ENCODE assay signal across 30 cellular contexts in the genomic region with DNA sequence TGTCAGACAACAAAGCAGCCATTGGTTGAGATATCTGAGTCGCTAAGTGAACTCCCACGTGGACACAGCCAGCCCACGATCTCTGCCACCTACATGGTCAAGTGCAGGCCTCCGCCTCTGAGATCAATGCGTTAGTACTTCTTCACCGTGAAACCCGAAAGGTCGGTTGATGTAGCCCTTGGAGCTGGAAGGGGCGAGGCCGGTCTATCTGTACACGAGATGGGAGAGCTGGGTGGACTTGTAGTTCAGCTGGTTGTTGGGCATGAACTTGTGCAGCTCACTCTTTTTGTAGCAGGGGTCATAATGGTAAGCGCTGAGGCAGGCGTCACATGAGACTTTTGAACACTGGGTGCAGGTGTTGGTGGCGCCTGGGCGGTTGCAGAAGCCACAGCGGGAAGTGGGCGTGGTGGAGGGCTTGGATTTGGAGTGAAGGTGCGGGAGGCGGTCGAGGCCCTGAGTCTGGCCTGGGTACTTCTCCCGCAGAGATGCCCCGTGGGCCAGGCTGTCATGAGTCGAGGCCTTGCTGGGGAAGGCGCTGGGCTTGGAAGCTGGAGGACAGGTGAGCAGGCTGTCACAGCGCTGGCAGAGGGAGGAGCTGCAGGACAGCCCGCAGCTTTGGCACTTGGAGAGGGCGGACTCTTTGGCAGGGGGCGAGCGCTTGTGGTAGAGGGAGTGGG. TPM values are rescaled to one million over a fixed set of nuclear protein-coding genes. Genes with fewer than 3 reads are reported as not detected.
DNase-seq lines count a peak whose midpoint lies in the region; ATAC-seq and TF ChIP-seq lines count a peak whose summit lies in the region.
"Had no signal": no experiment of that assay in that cellular context is flagged by ENCODE, and none has a peak within 500 bp of the region (broad histone marks: within the 10 kb centered on the region; RNA-seq: fewer than 3 reads in every experiment).

No MANE protein-coding gene starts in this region.

- in situ Hi-C loops in GM13976 (cut with MboI; ENCODE audit: low sequenced_read_pairs, unreplicated experiment) = no loop called here

- no peaks in the 10 kb centered on the region for H3K27me3 ChIP-seq in heart left ventricle
- H3K27me3 ChIP-seq: BLaER1, MG63, neutrophil, right lobe of liver, tibial nerve had no signal

- H3K27ac ChIP-seq in heart left ventricle (peak overlapping the region in 7 of 12 donors; percentile 17 to 85 (median 61)), HEK293 (ENCODE audit: extremely low read depth, low read depth, low read length) (no peak overlapping the region)
- H3K27ac ChIP-seq: BLaER1, neutrophil, right lobe of liver, SK-N-MC, tibial nerve had no signal

- H3K4me3 Mint-ChIP-seq in stimulated activated effector memory CD8-positive, alpha-beta T cell treated with anti-CD3 and anti-CD28 coated beads, Interleukin-12 subunit alpha, Interleukin-12 subunit beta, amount 100 ng/mL, for 72 hours = no peak overlapping the region
- no peak overlapping the region for H3K4me3 Mint-ChIP-seq in stimulated activated memory B cell treated with anti-CD40 and anti-IgM and Interleukin-4, amounts not matched to agents 10 μg/mL and 1 μg/mL and 100 μg/mL, for 72 hours
- H3K4me3 Mint-ChIP-seq: activated naive CD8-positive, alpha-beta T cell; activated T-helper 17 cell treated with anti-CD3 and anti-CD28 coated beads, Interleukin-2, amount 50 U/mL, for 72 hours; T-helper 1 cell treated with Interleukin-12 subunit alpha and Interleukin-12 subunit beta and Interleukin-4 antibody, amounts not matched to agents 30 μg/mL and 1 μg/mL, for 36 hours had no signal

- TF ChIP-seq CTCF in heart left ventricle (IDR thresholded peaks at IDR 0.05) (no peak), HEK293 (tag by site-specific recombination; IDR thresholded peaks at IDR 0.05) (no peak), GM13976 (IDR thresholded peaks at IDR 0.05; ENCODE audit: borderline replicate concordance, control extremely low read depth, extremely low read depth, insufficient read depth, missing control alignments) (no peak)

- H3K36me3 Mint-ChIP-seq in stimulated activated effector memory CD8-positive, alpha-beta T cell treated with anti-CD3 and anti-CD28 coated beads, Interleukin-12 subunit alpha, Interleukin-12 subunit beta, amount 100 ng/mL, for 72 hours = peaks cover 68% of the 10 kb centered on the region
- H3K36me3 Mint-ChIP-seq in stimulated activated memory B cell treated with anti-CD40 and anti-IgM and Interleukin-4, amounts not matched to agents 10 μg/mL and 1 μg/mL and 100 μg/mL, for 72 hours = peaks cover 59% of the 10 kb centered on the region

- peaks cover 0 to 46% (median 18%) of the 10 kb centered on the region in 12 donors for H3K4me1 ChIP-seq in heart left ventricle
- H3K4me1 ChIP-seq in HEK293 (ENCODE audit: control insufficient read depth, insufficient read depth, low read length) = no peaks in the 10 kb centered on the region
- H3K4me1 ChIP-seq: BLaER1 had no signal

- H3K4me1 Mint-ChIP-seq in stimulated activated effector memory CD8-positive, alpha-beta T cell treated with anti-CD3 and anti-CD28 coated beads, Interleukin-12 subunit alpha, Interleukin-12 subunit beta, amount 100 ng/mL, for 72 hours = peaks cover 27% of the 10 kb centered on the region
- peaks cover 5% of the 10 kb centered on the region for H3K4me1 Mint-ChIP-seq in stimulated activated memory B cell treated with anti-CD40 and anti-IgM and Interleukin-4, amounts not matched to agents 10 μg/mL and 1 μg/mL and 100 μg/mL, for 72 hours

- H3K27me3 Mint-ChIP-seq in stimulated activated memory B cell treated with anti-CD40 and anti-IgM and Interleukin-4, amounts not matched to agents 10 μg/mL and 1 μg/mL and 100 μg/mL, for 72 hours = no peaks in the 10 kb centered on the region
- H3K27me3 Mint-ChIP-seq: activated naive CD8-positive, alpha-beta T cell; activated T-helper 17 cell treated with anti-CD3 and anti-CD28 coated beads, Interleukin-2, amount 50 U/mL, for 72 hours had no signal

- peak overlapping the region; percentile 77 for H3K27ac Mint-ChIP-seq in stimulated activated effector memory CD8-positive, alpha-beta T cell treated with anti-CD3 and anti-CD28 coated beads, Interleukin-12 subunit alpha, Interleukin-12 subunit beta, amount 100 ng/mL, for 72 hours
- no peak overlapping the region for H3K27ac Mint-ChIP-seq in stimulated activated memory B cell treated with anti-CD40 and anti-IgM and Interleukin-4, amounts not matched to agents 10 μg/mL and 1 μg/mL and 100 μg/mL, for 72 hours
- H3K27ac Mint-ChIP-seq: activated naive CD8-positive, alpha-beta T cell; activated T-helper 17 cell treated with anti-CD3 and anti-CD28 coated beads, Interleukin-2, amount 50 U/mL, for 72 hours had no signal

- no peaks in the 10 kb centered on the region for H3K9me3 Mint-ChIP-seq in stimulated activated effector memory CD8-positive, alpha-beta T cell treated with anti-CD3 and anti-CD28 coated beads, Interleukin-12 subunit alpha, Interleukin-12 subunit beta, amount 100 ng/mL, for 72 hours
- H3K9me3 Mint-ChIP-seq in stimulated activated memory B cell treated with anti-CD40 and anti-IgM and Interleukin-4, amounts not matched to agents 10 μg/mL and 1 μg/mL and 100 μg/mL, for 72 hours = no peaks in the 10 kb centered on the region
- H3K9me3 Mint-ChIP-seq: activated T-helper 17 cell treated with anti-CD3 and anti-CD28 coated beads, Interleukin-2, amount 50 U/mL, for 72 hours; immature natural killer cell; T-helper 1 cell treated with Interleukin-12 subunit alpha and Interleukin-12 subunit beta and Interleukin-4 antibody, amounts not matched to agents 30 μg/mL and 1 μg/mL, for 36 hours had no signal

- TF ChIP-seq POLR2A in heart left ventricle (IDR thresholded peaks at IDR 0.05) = no peak

- H3K9me3 ChIP-seq in heart left ventricle (no peaks in the 10 kb centered on the region), HEK293 (ENCODE audit: control insufficient read depth, insufficient read depth, low read depth, low read length) (no peaks in the 10 kb centered on the region)
- H3K9me3 ChIP-seq: BLaER1, MG63, neutrophil, right lobe of liver, tibial nerve had no signal

- DNase-seq in heart left ventricle = no peak
- no peak for DNase-seq in Right ventricle myocardium inferior (ENCODE audit: missing footprints)
- no peak for DNase-seq in stimulated activated effector memory CD8-positive, alpha-beta T cell treated with anti-CD3 and anti-CD28 coated beads, Interleukin-12 subunit alpha, Interleukin-12 subunit beta, amount 100 ng/mL, for 72 hours (ENCODE audit: low spot score in 2 of 2)
- DNase-seq in GM13976 (ENCODE audit: low spot score) = no peak
- DNase-seq: aorta; DND-41; GF-D8; hypothalamus; immature natural killer cell; KBM-7; MG63; NCI-H1105; NCI-H187 treated with DMSO at 0.1 percent for 48 hours; NCI-H524 treated with DMSO at 0.1 percent for 48 hours; OCI-M1; stimulated activated CD4-positive, alpha-beta T cell treated with anti-CD3 and anti-CD28 coated beads, Interleukin-4, amount 100 ng/mL, for 24 hours had no signal

- CTCF ChIA-PET in HEK293 (lab: Yijun Ruan, JAX) = interaction anchor here (0.7 kb wide), 1 partner anchor 16 kb away, joined by 3 read pairs; no protein-coding TSS in a partner anchor

- H3K4me3 ChIP-seq in heart left ventricle = no peak overlapping the region
- no peak overlapping the region for H3K4me3 ChIP-seq in HEK293 (ENCODE audit: low read depth, low read length)
- H3K4me3 ChIP-seq: BLaER1, MG63, right lobe of liver, SK-N-MC, tibial nerve had no signal

- intact Hi-C loops in heart left ventricle (cut with DNase I) = no loop called here
- intact Hi-C loops in Right ventricle myocardium inferior (cut with DNase I) = no loop called here

- H3K36me3 ChIP-seq in heart left ventricle = peaks cover 0 to 75% (median 49%) of the 10 kb centered on the region in 9 donors
- H3K36me3 ChIP-seq in HEK293 (ENCODE audit: control insufficient read depth in 2 of 2, insufficient read depth in 1 of 2, low read length in 2 of 2) = peaks cover 0 to 56% of the 10 kb centered on the region in 2 experiments; a peak in 2 of 3 replicates

- POLR2A ChIA-PET in HEK293 (lab: Yijun Ruan, JAX) = no interaction called here

- 87 to 93% (median 92%) methylated on average over 26 to 29 of the region's 29 CpGs for WGBS in heart left ventricle, 4 donors

- ATAC-seq in heart left ventricle (no peak), Right ventricle myocardium inferior (no peak), esophagus mucosa (peak; percentile 11), SK-N-SH treated with all-trans-retinoic acid at 6 μM for 48 hours (no peak)
- no peak for ATAC-seq in stimulated activated effector memory CD8-positive, alpha-beta T cell treated with anti-CD3 and anti-CD28 coated beads, Interleukin-12 subunit alpha, Interleukin-12 subunit beta, amount 100 ng/mL, for 72 hours
- no peak for ATAC-seq in stimulated activated memory B cell treated with anti-CD40 and anti-IgM and Interleukin-4, amounts not matched to agents 10 μg/mL and 1 μg/mL and 100 μg/mL, for 72 hours
- ATAC-seq: activated CD4-positive, CD25-positive, alpha-beta regulatory T cell treated with anti-CD3 and anti-CD28 coated beads, Interleukin-2, amount 50 U/mL, for 24 hours; activated T-helper 17 cell treated with anti-CD3 and anti-CD28 coated beads, Interleukin-2, amount 50 U/mL, for 72 hours; left colon had no signal

TF ChIP-seq in HEK293, 187 proteins besides CTCF, POLR2A, EP300 and RAD21:
- peak; percentile 73 for TF ChIP-seq ZFHX2 (tag by site-specific recombination; conservative IDR thresholded peaks at IDR 0.05)
- peak; percentile 78 for TF ChIP-seq EGR2 (tag by site-specific recombination; IDR thresholded peaks at IDR 0.05; ENCODE audit: low read depth)
- TF ChIP-seq ZNF223 (tag by site-specific recombination; IDR thresholded peaks at IDR 0.05) = no peak

TF ChIP-seq in SK-N-SH treated with all-trans-retinoic acid at 6 μM for 48 hours, 23 proteins besides CTCF, POLR2A, EP300 and RAD21 (continues in another document):
- TF ChIP-seq ARNTL (CRISPR knock-in tag; IDR thresholded peaks at IDR 0.05; ENCODE audit: borderline replicate concordance, low read depth) = no peak
- no peak for TF ChIP-seq ZC3H10 (CRISPR knock-in tag; IDR thresholded peaks at IDR 0.05)
- TF ChIP-seq ESRRG (CRISPR knock-in tag; IDR thresholded peaks at IDR 0.05) = no peak

RNA-seq across cellular contexts. Expression of gene SPATA2, which starts 9.8 kb away (rescaled TPM):
- total RNA-seq in heart left ventricle (1 to 10 TPM; 5.9 to 9.3 (median 7.8) TPM), Right ventricle myocardium inferior (8.0 TPM), esophagus mucosa (4.1 TPM)
- polyA plus RNA-seq in heart left ventricle = 1 to 10 TPM; 4.3 to 8.0 TPM

RNA-seq across cellular contexts. Expression of gene RNF114, which starts 30.6 kb away (rescaled TPM):
- total RNA-seq in heart left ventricle (100 to 1,000 TPM in 2 of 9 donors, 10 to 100 TPM in 7; 42.1 to 128 (median 52.4) TPM), Right ventricle myocardium inferior (47.6 TPM), esophagus mucosa (36.1 TPM)
- 10 to 100 TPM; 36.5 to 48.5 TPM for polyA plus RNA-seq in heart left ventricle
